In genomic region chr10:92742331-92743228, GRCh38 we compare ENCODE assay signal across 9 cellular contexts. TPM values are rescaled to one million over a fixed set of nuclear protein-coding genes. Genes with fewer than 3 reads are reported as not detected.
DNase-seq lines count a peak whose midpoint lies in the region; ATAC-seq and TF ChIP-seq lines count a peak whose summit lies in the region.
"Had no signal": no experiment of that assay in that cellular context is flagged by ENCODE, and none has a peak within 500 bp of the region (broad histone marks: within the 10 kb centered on the region; RNA-seq: fewer than 3 reads in every experiment).

No MANE protein-coding gene starts in this region.

- H3K36me3 Mint-ChIP-seq in endothelial cell (ENCODE audit: low read depth, unreplicated experiment): peaks cover 2% of the 10 kb centered on the region
- H3K36me3 Mint-ChIP-seq: brain had no signal

- no peak overlapping the region for H3K27ac Mint-ChIP-seq in endothelial cell (ENCODE audit: unreplicated experiment)
- H3K27ac Mint-ChIP-seq: brain had no signal

- peaks cover 21% of the 10 kb centered on the region for H3K4me1 Mint-ChIP-seq in endothelial cell (ENCODE audit: unreplicated experiment)
- H3K4me1 Mint-ChIP-seq: brain had no signal

- H3K27me3 Mint-ChIP-seq in endothelial cell (ENCODE audit: unreplicated experiment): peaks cover 13% of the 10 kb centered on the region

- H3K4me3 ChIP-seq in foreskin fibroblast (ENCODE audit: low read depth in 1 of 2, low read length in 2 of 2): no peak overlapping the region

- no peak overlapping the region for H3K4me3 Mint-ChIP-seq in endothelial cell (ENCODE audit: unreplicated experiment)
- H3K4me3 Mint-ChIP-seq: brain had no signal

- TF ChIP-seq CTCF in endothelial cell (IDR thresholded peaks at IDR 0.05; ENCODE audit: unreplicated experiment): no peak
- TF ChIP-seq CTCF in foreskin fibroblast (IDR thresholded peaks at IDR 0.05; ENCODE audit: low read depth, low read length): no peak

- H3K9me3 Mint-ChIP-seq in endothelial cell (ENCODE audit: unreplicated experiment): no peaks in the 10 kb centered on the region
- H3K9me3 Mint-ChIP-seq: brain had no signal

- DNase-seq in CD1c-positive myeloid dendritic cell (ENCODE audit: extremely low spot score) (peak; percentile 76), SKM-1 (lab: John Stamatoyannopoulos, UW; ENCODE audit: unreplicated experiment) (peak; percentile 45), NCI-H82 treated with DMSO at 0.1 percent for 48 hours (lab: John Stamatoyannopoulos, UW; ENCODE audit: unreplicated experiment) (no peak), endothelial cell (ENCODE audit: low spot score) (no peak), foreskin fibroblast (no peak)
- DNase-seq in activated CD4-positive, alpha-beta T cell treated with anti-CD3 and anti-CD28 coated beads for 1 hour: no peak

- ATAC-seq in GM19455 (IDR thresholded peaks at IDR 0.05; ENCODE audit: unreplicated experiment) (peak; percentile 98), HG03097 (IDR thresholded peaks at IDR 0.05; ENCODE audit: low FRiP score, unreplicated experiment) (peak; percentile 89)

RNA-seq across cellular contexts. Expression of gene HHEX, which starts 52.8 kb away (rescaled TPM):
- 182 TPM for total RNA-seq in endothelial cell (ENCODE audit: unreplicated experiment)

Comparison
In these comparisons a context has a peak if more than half of its experiments do, and no peak if none do; other contexts are left out.
1. DNase-seq: peak in CD1c-positive myeloid dendritic cell (single experiment) and SKM-1 (single experiment); none in NCI-H82 treated with DMSO at 0.1 percent for 48 hours (single experiment), endothelial cell (single experiment), activated CD4-positive, alpha-beta T cell treated with anti-CD3 and anti-CD28 coated beads for 1 hour (single experiment) and foreskin fibroblast (0 of 2).